ENCODE assay signal across 1 cellular context in the genomic region with DNA sequence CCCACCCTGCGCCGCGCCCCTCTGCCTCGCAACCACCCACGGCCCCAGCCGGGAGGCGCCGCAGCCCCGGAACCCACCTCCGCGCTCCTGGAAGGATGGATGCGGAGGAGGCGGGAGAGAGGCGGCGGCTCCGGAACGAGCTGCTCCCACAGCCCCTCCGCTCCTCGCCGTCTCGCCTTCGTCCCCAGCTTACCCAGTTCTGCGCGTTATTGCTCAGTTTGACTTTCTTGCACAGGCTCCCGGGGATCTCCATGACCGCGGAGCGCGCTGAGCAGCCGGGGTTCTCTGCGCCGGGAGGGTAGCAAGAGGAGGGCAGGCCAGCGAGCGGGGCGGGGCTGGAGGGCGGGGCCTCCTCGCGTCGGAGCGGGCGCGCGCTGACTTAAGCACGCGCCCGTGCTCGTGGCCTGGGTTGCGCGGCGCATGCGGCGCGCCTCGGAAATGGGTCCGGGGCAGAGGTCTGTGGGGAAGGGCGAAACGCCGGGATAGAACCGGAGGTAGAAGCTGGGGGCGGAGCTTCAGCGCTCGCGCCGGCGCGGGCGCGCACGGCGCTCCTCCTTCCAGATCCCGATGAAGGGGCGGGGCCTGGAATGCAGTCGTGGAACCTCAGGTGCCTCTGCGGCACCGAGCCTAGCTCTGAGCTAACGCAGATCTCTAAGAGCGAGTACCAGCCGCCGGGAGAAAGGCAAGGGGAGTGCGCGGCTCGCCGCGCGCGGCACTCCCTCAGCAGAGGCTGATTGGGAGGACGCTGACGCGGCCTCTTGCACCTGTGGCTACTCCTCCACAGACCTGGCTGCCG.
A peak's percentile ranks its signal among the peaks of the same experiment; 100 is the strongest.
TF ChIP-seq lines count a peak whose summit lies in the region.

A gene (minus strand): TSS at position 308 of the 796 bp plus-strand sequence. CDS start 55 bp downstream, at position 253.

TF ChIP-seq in liver, 16 proteins besides CTCF, POLR2A, EP300 and RAD21 (continued from another document):
- TF ChIP-seq, protein P1, sequence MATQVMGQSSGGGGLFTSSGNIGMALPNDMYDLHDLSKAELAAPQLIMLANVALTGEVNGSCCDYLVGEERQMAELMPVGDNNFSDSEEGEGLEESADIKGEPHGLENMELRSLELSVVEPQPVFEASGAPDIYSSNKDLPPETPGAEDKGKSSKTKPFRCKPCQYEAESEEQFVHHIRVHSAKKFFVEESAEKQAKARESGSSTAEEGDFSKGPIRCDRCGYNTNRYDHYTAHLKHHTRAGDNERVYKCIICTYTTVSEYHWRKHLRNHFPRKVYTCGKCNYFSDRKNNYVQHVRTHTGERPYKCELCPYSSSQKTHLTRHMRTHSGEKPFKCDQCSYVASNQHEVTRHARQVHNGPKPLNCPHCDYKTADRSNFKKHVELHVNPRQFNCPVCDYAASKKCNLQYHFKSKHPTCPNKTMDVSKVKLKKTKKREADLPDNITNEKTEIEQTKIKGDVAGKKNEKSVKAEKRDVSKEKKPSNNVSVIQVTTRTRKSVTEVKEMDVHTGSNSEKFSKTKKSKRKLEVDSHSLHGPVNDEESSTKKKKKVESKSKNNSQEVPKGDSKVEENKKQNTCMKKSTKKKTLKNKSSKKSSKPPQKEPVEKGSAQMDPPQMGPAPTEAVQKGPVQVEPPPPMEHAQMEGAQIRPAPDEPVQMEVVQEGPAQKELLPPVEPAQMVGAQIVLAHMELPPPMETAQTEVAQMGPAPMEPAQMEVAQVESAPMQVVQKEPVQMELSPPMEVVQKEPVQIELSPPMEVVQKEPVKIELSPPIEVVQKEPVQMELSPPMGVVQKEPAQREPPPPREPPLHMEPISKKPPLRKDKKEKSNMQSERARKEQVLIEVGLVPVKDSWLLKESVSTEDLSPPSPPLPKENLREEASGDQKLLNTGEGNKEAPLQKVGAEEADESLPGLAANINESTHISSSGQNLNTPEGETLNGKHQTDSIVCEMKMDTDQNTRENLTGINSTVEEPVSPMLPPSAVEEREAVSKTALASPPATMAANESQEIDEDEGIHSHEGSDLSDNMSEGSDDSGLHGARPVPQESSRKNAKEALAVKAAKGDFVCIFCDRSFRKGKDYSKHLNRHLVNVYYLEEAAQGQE (IDR thresholded peaks at IDR 0.05): peak; percentile 92
- peak in 1 of 2 donors; percentile 31 for TF ChIP-seq EGR1 (IDR thresholded peaks at IDR 0.05; ENCODE audit: low read depth in 2 of 2)
- TF ChIP-seq JUND (IDR thresholded peaks at IDR 0.05): no peak
- TF ChIP-seq HNF4A (conservative IDR thresholded peaks at IDR 0.05): peak; percentile 54 to 60
- TF ChIP-seq RXRA (IDR thresholded peaks at IDR 0.05): peak in 1 of 2 donors; percentile 18
- peak; percentile 57 to 86 for TF ChIP-seq GABPA (IDR thresholded peaks at IDR 0.05 in 1 of 2, conservative IDR thresholded peaks at IDR 0.05 in 1 of 2)
- TF ChIP-seq NR2F2 (IDR thresholded peaks at IDR 0.05): no peak
- no peak for TF ChIP-seq FOXA1 (IDR thresholded peaks at IDR 0.05)
- peak; percentile 87 for TF ChIP-seq TAF1 (conservative IDR thresholded peaks at IDR 0.05)
- TF ChIP-seq YY1 (IDR thresholded peaks at IDR 0.05): peak; percentile 66
TF ChIP-seq in liver: peak in this region for 10.
